Comparison of ENCODE assay signal across 10 cellular contexts in the genomic region with DNA sequence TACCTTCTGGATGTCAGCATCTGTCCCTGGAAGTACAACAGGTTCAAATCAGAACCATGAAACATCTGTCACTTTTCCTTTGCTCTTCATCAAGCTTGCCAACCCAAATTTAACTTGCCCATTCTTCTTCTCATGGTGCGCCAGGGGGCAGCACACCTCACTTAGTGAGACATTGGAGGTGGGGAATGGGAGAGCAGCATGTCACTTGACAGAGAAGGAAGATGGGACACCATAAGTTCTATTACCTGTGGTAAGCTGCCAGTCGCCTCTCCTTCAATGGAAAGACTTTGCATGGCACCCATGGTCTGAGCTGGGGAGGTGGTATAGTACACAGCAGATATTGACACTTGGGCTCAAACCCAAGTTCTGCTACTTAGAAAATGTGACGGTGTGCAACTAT. TPM values are rescaled to one million over a fixed set of nuclear protein-coding genes. Genes with fewer than 3 reads are reported as not detected.
A peak's percentile ranks its signal among the peaks of the same experiment; 100 is the strongest.
DNase-seq lines count a peak whose midpoint lies in the region; ATAC-seq, FAIRE-seq and TF ChIP-seq lines count a peak whose summit lies in the region.
"Had no signal": no experiment of that assay in that cellular context is flagged by ENCODE, and none has a peak within 500 bp of the region (broad histone marks: within the 10 kb centered on the region; RNA-seq: fewer than 3 reads in every experiment).

No MANE protein-coding gene starts in this region.

- BruUV-seq in HCT116 (replicated peaks; lab: Mats Ljungman, UMichigan), result no TSS peak

- FAIRE-seq in keratinocyte (lab: Jason Lieb, UNC), result no peak

- H3K4me2 ChIP-seq in HCT116 (ENCODE audit: low read length) (no peak overlapping the region), keratinocyte (ENCODE audit: control insufficient read depth, extremely low read depth, insufficient read depth, low read depth, low read length) (no peak overlapping the region)

- CTCF ChIA-PET in HCT116 (lab: Charles Lee), result interaction anchor here (0.6 to 1.9 kb wide), 15 partner anchors 9 to 731 kb away, joined by 3 to 16 read pairs (median 3); no protein-coding TSS in a partner anchor

- H3K4me1 ChIP-seq in HCT116 (ENCODE audit: control insufficient read depth in 1 of 2, insufficient read depth in 2 of 2, low read length in 2 of 2) (peaks cover 11 to 26% of the 10 kb centered on the region in 2 experiments), keratinocyte (ENCODE audit: control insufficient read depth, extremely low read depth, insufficient read depth, low read length) (peaks cover 3% of the 10 kb centered on the region), prostate gland (replicated peaks) (no peaks in the 10 kb centered on the region)

- H3K9me3 ChIP-seq in HCT116 (ENCODE audit: control insufficient read depth in 1 of 2, insufficient read depth in 1 of 2, low read depth in 1 of 2, low read length in 2 of 2) (no peaks in the 10 kb centered on the region), WERI-Rb-1 (ENCODE audit: severe bottlenecking) (peaks cover 3% of the 10 kb centered on the region), keratinocyte (ENCODE audit: control insufficient read depth, low read depth, low read length) (no peaks in the 10 kb centered on the region), prostate gland (no peaks in the 10 kb centered on the region)

- peak; percentile 60 for TF ChIP-seq RAD21 in HCT116 (IDR thresholded peaks at IDR 0.05; ENCODE audit: low read depth)

- 81% methylated on average over 3 of the region's 3 CpGs for WGBS in prostate gland

- H3K79me2 ChIP-seq in HCT116 (ENCODE audit: insufficient read depth, low read length) (no peaks in the 10 kb centered on the region), keratinocyte (ENCODE audit: control insufficient read depth, insufficient read depth, low read length) (no peaks in the 10 kb centered on the region)

- H3K36me3 ChIP-seq in HCT116 (ENCODE audit: control insufficient read depth in 1 of 2, insufficient read depth in 2 of 2, low read length in 2 of 2), result no peaks in the 10 kb centered on the region
- no peaks in the 10 kb centered on the region for H3K36me3 ChIP-seq in WERI-Rb-1
- no peaks in the 10 kb centered on the region for H3K36me3 ChIP-seq in keratinocyte (ENCODE audit: control insufficient read depth in 2 of 2, extremely low read depth in 1 of 2, insufficient read depth in 2 of 2, low read length in 2 of 2)
- no peaks in the 10 kb centered on the region for H3K36me3 ChIP-seq in prostate gland

- TF ChIP-seq CTCF in HCT116 (IDR thresholded peaks at IDR 0.05 in 2 of 3, conservative IDR thresholded peaks at IDR 0.05 in 1 of 3; ENCODE audit: borderline replicate concordance in 1 of 3, insufficient read depth in 1 of 3, low read depth in 2 of 3, low read length in 2 of 3), result peak; percentile 71 to 77 (median 75)
- peak; percentile 24; the same call in 1 of the 2 replicates for TF ChIP-seq CTCF in WERI-Rb-1 (IDR thresholded peaks at IDR 0.05; ENCODE audit: low read depth, low read length)
- TF ChIP-seq CTCF in keratinocyte (optimal IDR thresholded peaks at IDR 0.05 in 1 of 3, IDR thresholded peaks at IDR 0.05 in 1 of 3, conservative IDR thresholded peaks at IDR 0.05 in 1 of 3; ENCODE audit: extremely low read depth in 1 of 3, insufficient read depth in 2 of 3, low read length in 3 of 3), result peak; percentile 34 to 47 (median 42)
- TF ChIP-seq CTCF in prostate gland (IDR thresholded peaks at IDR 0.05), result no peak

- H4K20me1 ChIP-seq in HCT116 (ENCODE audit: insufficient read depth) (no peaks in the 10 kb centered on the region), keratinocyte (ENCODE audit: control insufficient read depth, extremely low read depth, insufficient read depth, low read length) (no peaks in the 10 kb centered on the region)

- H3K27ac ChIP-seq in HCT116 (ENCODE audit: low read depth, low read length) (no peak overlapping the region), WERI-Rb-1 (no peak overlapping the region), keratinocyte (ENCODE audit: control insufficient read depth, insufficient read depth, low read length) (no peak overlapping the region), prostate gland (no peak overlapping the region)

- dilution Hi-C loops in keratinocyte (cut with MboI; ENCODE audit: extremely low pct_ligation_motif_present, low sequenced_read_pairs), result no loop called here

- no peaks in the 10 kb centered on the region for H3K9me2 ChIP-seq in HCT116 (ENCODE audit: insufficient read depth)

- RAD21 ChIA-PET in HCT116 (lab: Charles Lee; ENCODE audit: low non-redundant PET in 1 of 2, low total read pairs in 2 of 2, uncharacterized antibody in 2 of 2, unreplicated experiment in 2 of 2), result interaction anchor here (1.0 to 1.3 kb wide), 3 partner anchors 9 to 198 kb away, joined by 3 to 6 read pairs (median 3); no protein-coding TSS in a partner anchor

- DNase-seq in Daoy (ENCODE audit: low read depth) (peak; percentile 59), HCT116 (ENCODE audit: low read depth, low spot score) (no peak), WERI-Rb-1 (no peak), keratinocyte (ENCODE audit: low read depth, low spot score) (no peak), AG20443 (ENCODE audit: low spot score) (no peak), superior temporal gyrus (ENCODE audit: extremely low spot score) (no peak), prostate gland (ENCODE audit: low spot score) (no peak), OCI-M2 (lab: John Stamatoyannopoulos, UW; ENCODE audit: unreplicated experiment) (no peak)
- DNase-seq: activated B cell treated with CpG ODN at 0.5 μM for 24 hours, hypothalamus had no signal

- no peaks in the 10 kb centered on the region for H3K9me1 ChIP-seq in keratinocyte (ENCODE audit: control insufficient read depth, extremely low read depth, insufficient read depth, low read length)

- TF ChIP-seq POLR2A in HCT116 (IDR thresholded peaks at IDR 0.05; ENCODE audit: borderline replicate concordance, extremely low read depth, insufficient read depth, insufficient read length) (no peak), prostate gland (IDR thresholded peaks at IDR 0.05) (no peak)

- H2AFZ ChIP-seq in HCT116 (ENCODE audit: low read depth, low read length, poor library complexity, severe bottlenecking) (no peak overlapping the region), keratinocyte (ENCODE audit: control insufficient read depth, low read length) (no peak overlapping the region)

- H3K27me3 ChIP-seq in HCT116 (ENCODE audit: insufficient read depth, low read length), result no peaks in the 10 kb centered on the region
- H3K27me3 ChIP-seq in WERI-Rb-1 (ENCODE audit: insufficient read depth, low read depth, severe bottlenecking), result peaks cover 29% of the 10 kb centered on the region
- peaks cover 42% of the 10 kb centered on the region for H3K27me3 ChIP-seq in keratinocyte (ENCODE audit: control insufficient read depth, extremely low read depth, insufficient read depth, low read length)
- H3K27me3 ChIP-seq in prostate gland (replicated peaks; ENCODE audit: insufficient read depth), result no peaks in the 10 kb centered on the region

- no peak for ATAC-seq in HCT116

- H3K4me3 ChIP-seq in HCT116 (replicated peaks in 1 of 2; ENCODE audit: low read depth in 1 of 2, low read length in 2 of 2), result no peak overlapping the region
- no peak overlapping the region for H3K4me3 ChIP-seq in WERI-Rb-1 (ENCODE audit: low read depth, low read length)
- no peak overlapping the region for H3K4me3 ChIP-seq in keratinocyte (ENCODE audit: control insufficient read depth in 2 of 3, extremely low read depth in 1 of 3, insufficient read depth in 2 of 3, low read depth in 1 of 3, low read length in 3 of 3)
- no peak overlapping the region for H3K4me3 ChIP-seq in prostate gland

- intact Hi-C loops in HCT116 (cut with micrococcal nuclease), result loop anchor here (2.0 to 5.0 kb wide), 2 partner anchors 198 to 356 kb away; no protein-coding TSS in a partner anchor
- intact Hi-C loops in prostate gland (cut with DNase I), result loop anchor here (5.0 kb wide), 1 partner anchor 114 kb away; no protein-coding TSS in a partner anchor

- H3K9ac ChIP-seq in HCT116 (ENCODE audit: low read length), result no peak overlapping the region
- no peak overlapping the region for H3K9ac ChIP-seq in keratinocyte (ENCODE audit: control insufficient read depth, extremely low read depth, insufficient read depth, low read length)

- POLR2A ChIA-PET in HCT116 (lab: Charles Lee), result no interaction called here

TF ChIP-seq in HCT116, 20 proteins besides CTCF, POLR2A, EP300 and RAD21:
- no peak for TF ChIP-seq SP1 (IDR thresholded peaks at IDR 0.05; ENCODE audit: low read depth)
- TF ChIP-seq CBX3 (IDR thresholded peaks at IDR 0.05; ENCODE audit: low read depth), result peak; percentile 52; the same call in 1 of the 2 replicates
- TF ChIP-seq, protein P1, sequence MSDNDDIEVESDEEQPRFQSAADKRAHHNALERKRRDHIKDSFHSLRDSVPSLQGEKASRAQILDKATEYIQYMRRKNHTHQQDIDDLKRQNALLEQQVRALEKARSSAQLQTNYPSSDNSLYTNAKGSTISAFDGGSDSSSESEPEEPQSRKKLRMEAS (IDR thresholded peaks at IDR 0.05), result peak; percentile 44

RNA-seq across cellular contexts. Expression of a gene that starts 2.9 kb away (rescaled TPM):
- 0.17 and 0.45 TPM in 2 replicates for total RNA-seq in Daoy (2014; rRNA removed; shearing (Covaris generic))
- total RNA-seq in HCT116 (2021; ENCODE audit: unreplicated experiment), result 11.5 TPM
- polyA plus RNA-seq in HCT116 (2012), result 4.4 and 4.9 TPM in 2 replicates
- 0.06 to 0.26 TPM (median 0.24 TPM) in 3 replicates for polyA plus RNA-seq in keratinocyte
- polyA plus RNA-seq in keratinocyte (2011; ENCODE audit: low read depth), result not detected
- 0.18 TPM in 2 replicates for polyA plus RNA-seq in keratinocyte (2011; cell fraction: cytosol; rRNA removed)
- 0.06 and 0.45 TPM in 2 replicates for polyA plus RNA-seq in keratinocyte (2011; cell fraction: nucleus; rRNA removed)
- 0.04 and 0.06 TPM in 2 replicates for polyA plus RNA-seq in keratinocyte (2012; ENCODE audit: low replicate concordance)
- 0.30 to 0.32 TPM in 2 of 3 replicates, not detected in the other for polyA minus RNA-seq in keratinocyte
- not detected for polyA minus RNA-seq in keratinocyte (2011; cell fraction: cytosol; rRNA and poly(A)+ RNA removed)
- polyA minus RNA-seq in keratinocyte (2011; cell fraction: nucleus; rRNA and poly(A)+ RNA removed), result 0.54 TPM in 1 of 2 replicates, not detected in the other
- total RNA-seq in prostate gland, result 1 to 10 TPM in 1 of 2 donors, under 1 TPM in 1; 0.23 to 1.5 TPM
- total RNA-seq: activated B cell treated with CpG ODN at 0.5 μM for 24 hours had no signal

Comparison
In these comparisons a context has a peak if more than half of its experiments do, and no peak if none do; other contexts are left out.
1. CTCF ChIP-seq: peak in HCT116 (3 of 3), WERI-Rb-1 (single experiment) and keratinocyte (3 of 3); none in prostate gland (0 of 4).